ENCODE assay signal across 1 cellular context in genomic region chr5:36690041-36690941, GRCh38.
TF ChIP-seq lines count a peak whose summit lies in the region.

No MANE protein-coding gene starts in this region.

TF ChIP-seq in HEK293, 187 proteins besides CTCF, POLR2A, EP300 and RAD21 (continued from another document and continues in another):
- no peak for TF ChIP-seq ZNF155 (tag by site-specific recombination; IDR thresholded peaks at IDR 0.05)
- no peak for TF ChIP-seq ZNF214 (tag by site-specific recombination; IDR thresholded peaks at IDR 0.05; ENCODE audit: borderline replicate concordance)
- no peak for TF ChIP-seq ZNF776 (tag by site-specific recombination; IDR thresholded peaks at IDR 0.05; ENCODE audit: borderline replicate concordance)
- TF ChIP-seq ZNF529 (tag by site-specific recombination; IDR thresholded peaks at IDR 0.05; ENCODE audit: insufficient replicate concordance): no peak
- TF ChIP-seq ZNF449 (tag by site-specific recombination; IDR thresholded peaks at IDR 0.05): no peak
- TF ChIP-seq, protein P1, sequence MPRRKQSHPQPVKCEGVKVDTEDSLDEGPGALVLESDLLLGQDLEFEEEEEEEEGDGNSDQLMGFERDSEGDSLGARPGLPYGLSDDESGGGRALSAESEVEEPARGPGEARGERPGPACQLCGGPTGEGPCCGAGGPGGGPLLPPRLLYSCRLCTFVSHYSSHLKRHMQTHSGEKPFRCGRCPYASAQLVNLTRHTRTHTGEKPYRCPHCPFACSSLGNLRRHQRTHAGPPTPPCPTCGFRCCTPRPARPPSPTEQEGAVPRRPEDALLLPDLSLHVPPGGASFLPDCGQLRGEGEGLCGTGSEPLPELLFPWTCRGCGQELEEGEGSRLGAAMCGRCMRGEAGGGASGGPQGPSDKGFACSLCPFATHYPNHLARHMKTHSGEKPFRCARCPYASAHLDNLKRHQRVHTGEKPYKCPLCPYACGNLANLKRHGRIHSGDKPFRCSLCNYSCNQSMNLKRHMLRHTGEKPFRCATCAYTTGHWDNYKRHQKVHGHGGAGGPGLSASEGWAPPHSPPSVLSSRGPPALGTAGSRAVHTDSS (tag by site-specific recombination; IDR thresholded peaks at IDR 0.05): no peak
- TF ChIP-seq, protein P2, sequence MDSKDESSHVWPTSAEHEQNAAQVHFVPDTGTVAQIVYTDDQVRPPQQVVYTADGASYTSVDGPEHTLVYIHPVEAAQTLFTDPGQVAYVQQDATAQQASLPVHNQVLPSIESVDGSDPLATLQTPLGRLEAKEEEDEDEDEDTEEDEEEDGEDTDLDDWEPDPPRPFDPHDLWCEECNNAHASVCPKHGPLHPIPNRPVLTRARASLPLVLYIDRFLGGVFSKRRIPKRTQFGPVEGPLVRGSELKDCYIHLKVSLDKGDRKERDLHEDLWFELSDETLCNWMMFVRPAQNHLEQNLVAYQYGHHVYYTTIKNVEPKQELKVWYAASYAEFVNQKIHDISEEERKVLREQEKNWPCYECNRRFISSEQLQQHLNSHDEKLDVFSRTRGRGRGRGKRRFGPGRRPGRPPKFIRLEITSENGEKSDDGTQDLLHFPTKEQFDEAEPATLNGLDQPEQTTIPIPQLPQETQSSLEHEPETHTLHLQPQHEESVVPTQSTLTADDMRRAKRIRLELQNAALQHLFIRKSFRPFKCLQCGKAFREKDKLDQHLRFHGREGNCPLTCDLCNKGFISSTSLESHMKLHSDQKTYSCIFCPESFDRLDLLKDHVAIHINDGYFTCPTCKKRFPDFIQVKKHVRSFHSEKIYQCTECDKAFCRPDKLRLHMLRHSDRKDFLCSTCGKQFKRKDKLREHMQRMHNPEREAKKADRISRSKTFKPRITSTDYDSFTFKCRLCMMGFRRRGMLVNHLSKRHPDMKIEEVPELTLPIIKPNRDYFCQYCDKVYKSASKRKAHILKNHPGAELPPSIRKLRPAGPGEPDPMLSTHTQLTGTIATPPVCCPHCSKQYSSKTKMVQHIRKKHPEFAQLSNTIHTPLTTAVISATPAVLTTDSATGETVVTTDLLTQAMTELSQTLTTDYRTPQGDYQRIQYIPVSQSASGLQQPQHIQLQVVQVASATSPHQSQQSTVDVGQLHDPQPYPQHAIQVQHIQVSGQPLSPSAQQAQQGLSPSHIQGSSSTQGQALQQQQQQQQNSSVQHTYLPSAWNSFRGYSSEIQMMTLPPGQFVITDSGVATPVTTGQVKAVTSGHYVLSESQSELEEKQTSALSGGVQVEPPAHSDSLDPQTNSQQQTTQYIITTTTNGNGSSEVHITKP (tag by site-specific recombination; IDR thresholded peaks at IDR 0.05): peak; percentile 99
- no peak for TF ChIP-seq ELK4 (IDR thresholded peaks at IDR 0.05; ENCODE audit: borderline replicate concordance, low read depth, low read length)
- peak; percentile 50; the same call in 1 of the 2 replicates for TF ChIP-seq ZSCAN16 (tag by site-specific recombination; IDR thresholded peaks at IDR 0.05)
- TF ChIP-seq ZNF549 (tag by site-specific recombination; IDR thresholded peaks at IDR 0.05): no peak
- TF ChIP-seq, protein P3, sequence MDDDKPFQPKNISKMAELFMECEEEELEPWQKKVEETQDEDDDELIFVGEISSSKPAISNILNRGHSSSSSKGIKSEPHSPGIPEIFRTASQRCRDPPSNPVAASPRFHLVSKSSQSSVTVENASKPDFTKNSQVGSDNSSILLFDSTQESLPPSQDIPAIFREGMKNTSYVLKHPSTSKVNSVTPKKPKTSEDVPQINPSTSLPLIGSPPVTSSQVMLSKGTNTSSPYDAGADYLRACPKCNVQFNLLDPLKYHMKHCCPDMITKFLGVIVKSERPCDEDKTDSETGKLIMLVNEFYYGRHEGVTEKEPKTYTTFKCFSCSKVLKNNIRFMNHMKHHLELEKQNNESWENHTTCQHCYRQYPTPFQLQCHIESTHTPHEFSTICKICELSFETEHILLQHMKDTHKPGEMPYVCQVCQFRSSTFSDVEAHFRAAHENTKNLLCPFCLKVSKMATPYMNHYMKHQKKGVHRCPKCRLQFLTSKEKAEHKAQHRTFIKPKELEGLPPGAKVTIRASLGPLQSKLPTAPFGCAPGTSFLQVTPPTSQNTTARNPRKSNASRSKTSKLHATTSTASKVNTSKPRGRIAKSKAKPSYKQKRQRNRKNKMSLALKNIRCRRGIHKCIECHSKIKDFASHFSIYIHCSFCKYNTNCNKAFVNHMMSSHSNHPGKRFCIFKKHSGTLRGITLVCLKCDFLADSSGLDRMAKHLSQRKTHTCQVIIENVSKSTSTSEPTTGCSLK (tag by site-specific recombination; IDR thresholded peaks at IDR 0.05): no peak
- TF ChIP-seq MEIS1 (CRISPR knock-in tag; IDR thresholded peaks at IDR 0.05; ENCODE audit: borderline replicate concordance): no peak
- no peak for TF ChIP-seq OVOL3 (tag by site-specific recombination; IDR thresholded peaks at IDR 0.05)
- no peak for TF ChIP-seq ZNF707 (tag by site-specific recombination; IDR thresholded peaks at IDR 0.05)
- TF ChIP-seq, protein P4, sequence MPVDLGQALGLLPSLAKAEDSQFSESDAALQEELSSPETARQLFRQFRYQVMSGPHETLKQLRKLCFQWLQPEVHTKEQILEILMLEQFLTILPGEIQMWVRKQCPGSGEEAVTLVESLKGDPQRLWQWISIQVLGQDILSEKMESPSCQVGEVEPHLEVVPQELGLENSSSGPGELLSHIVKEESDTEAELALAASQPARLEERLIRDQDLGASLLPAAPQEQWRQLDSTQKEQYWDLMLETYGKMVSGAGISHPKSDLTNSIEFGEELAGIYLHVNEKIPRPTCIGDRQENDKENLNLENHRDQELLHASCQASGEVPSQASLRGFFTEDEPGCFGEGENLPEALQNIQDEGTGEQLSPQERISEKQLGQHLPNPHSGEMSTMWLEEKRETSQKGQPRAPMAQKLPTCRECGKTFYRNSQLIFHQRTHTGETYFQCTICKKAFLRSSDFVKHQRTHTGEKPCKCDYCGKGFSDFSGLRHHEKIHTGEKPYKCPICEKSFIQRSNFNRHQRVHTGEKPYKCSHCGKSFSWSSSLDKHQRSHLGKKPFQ (tag by site-specific recombination; IDR thresholded peaks at IDR 0.05): no peak
- TF ChIP-seq ZNF768 (tag by site-specific recombination; IDR thresholded peaks at IDR 0.05): no peak
- TF ChIP-seq ZNF530 (tag by site-specific recombination; IDR thresholded peaks at IDR 0.05; ENCODE audit: low read depth): no peak
- peak; percentile 80 for TF ChIP-seq GLIS1 (tag by site-specific recombination; IDR thresholded peaks at IDR 0.05)
- peak; percentile 72; the same call in 1 of the 2 replicates for TF ChIP-seq ZSCAN5A (tag by site-specific recombination; IDR thresholded peaks at IDR 0.05)
- TF ChIP-seq ZNF121 (tag by site-specific recombination; IDR thresholded peaks at IDR 0.05): 0 out of 2 replicates have a peak, but pooled peaks have one; percentile 44
- TF ChIP-seq ZNF211 (tag by site-specific recombination; IDR thresholded peaks at IDR 0.05; ENCODE audit: low read depth): no peak
- peak; percentile 94; the same call in 1 of the 2 replicates for TF ChIP-seq ZNF561 (tag by site-specific recombination; IDR thresholded peaks at IDR 0.05; ENCODE audit: borderline replicate concordance)
- TF ChIP-seq GFI1B (tag by site-specific recombination; IDR thresholded peaks at IDR 0.05): no peak
- TF ChIP-seq GLIS2 (tag by site-specific recombination; IDR thresholded peaks at IDR 0.05): peak; percentile 97
- peak; percentile 34; the same call in 1 of the 2 replicates for TF ChIP-seq ZNF558 (tag by site-specific recombination; IDR thresholded peaks at IDR 0.05)
- TF ChIP-seq ZNF792 (tag by site-specific recombination; IDR thresholded peaks at IDR 0.05): peak; percentile 5; the same call in 1 of the 2 replicates
- TF ChIP-seq ZNF239 (tag by site-specific recombination; IDR thresholded peaks at IDR 0.05): no peak
- no peak for TF ChIP-seq ZBTB21 (tag by site-specific recombination; IDR thresholded peaks at IDR 0.05)
- no peak for TF ChIP-seq ZNF521 (tag by site-specific recombination; IDR thresholded peaks at IDR 0.05)
- TF ChIP-seq ZNF2 (tag by site-specific recombination; IDR thresholded peaks at IDR 0.05): peak; percentile 71
- peak; percentile 66; the same call in 1 of the 2 replicates for TF ChIP-seq ZNF394 (tag by site-specific recombination; IDR thresholded peaks at IDR 0.05; ENCODE audit: borderline replicate concordance)
- TF ChIP-seq, protein P5, sequence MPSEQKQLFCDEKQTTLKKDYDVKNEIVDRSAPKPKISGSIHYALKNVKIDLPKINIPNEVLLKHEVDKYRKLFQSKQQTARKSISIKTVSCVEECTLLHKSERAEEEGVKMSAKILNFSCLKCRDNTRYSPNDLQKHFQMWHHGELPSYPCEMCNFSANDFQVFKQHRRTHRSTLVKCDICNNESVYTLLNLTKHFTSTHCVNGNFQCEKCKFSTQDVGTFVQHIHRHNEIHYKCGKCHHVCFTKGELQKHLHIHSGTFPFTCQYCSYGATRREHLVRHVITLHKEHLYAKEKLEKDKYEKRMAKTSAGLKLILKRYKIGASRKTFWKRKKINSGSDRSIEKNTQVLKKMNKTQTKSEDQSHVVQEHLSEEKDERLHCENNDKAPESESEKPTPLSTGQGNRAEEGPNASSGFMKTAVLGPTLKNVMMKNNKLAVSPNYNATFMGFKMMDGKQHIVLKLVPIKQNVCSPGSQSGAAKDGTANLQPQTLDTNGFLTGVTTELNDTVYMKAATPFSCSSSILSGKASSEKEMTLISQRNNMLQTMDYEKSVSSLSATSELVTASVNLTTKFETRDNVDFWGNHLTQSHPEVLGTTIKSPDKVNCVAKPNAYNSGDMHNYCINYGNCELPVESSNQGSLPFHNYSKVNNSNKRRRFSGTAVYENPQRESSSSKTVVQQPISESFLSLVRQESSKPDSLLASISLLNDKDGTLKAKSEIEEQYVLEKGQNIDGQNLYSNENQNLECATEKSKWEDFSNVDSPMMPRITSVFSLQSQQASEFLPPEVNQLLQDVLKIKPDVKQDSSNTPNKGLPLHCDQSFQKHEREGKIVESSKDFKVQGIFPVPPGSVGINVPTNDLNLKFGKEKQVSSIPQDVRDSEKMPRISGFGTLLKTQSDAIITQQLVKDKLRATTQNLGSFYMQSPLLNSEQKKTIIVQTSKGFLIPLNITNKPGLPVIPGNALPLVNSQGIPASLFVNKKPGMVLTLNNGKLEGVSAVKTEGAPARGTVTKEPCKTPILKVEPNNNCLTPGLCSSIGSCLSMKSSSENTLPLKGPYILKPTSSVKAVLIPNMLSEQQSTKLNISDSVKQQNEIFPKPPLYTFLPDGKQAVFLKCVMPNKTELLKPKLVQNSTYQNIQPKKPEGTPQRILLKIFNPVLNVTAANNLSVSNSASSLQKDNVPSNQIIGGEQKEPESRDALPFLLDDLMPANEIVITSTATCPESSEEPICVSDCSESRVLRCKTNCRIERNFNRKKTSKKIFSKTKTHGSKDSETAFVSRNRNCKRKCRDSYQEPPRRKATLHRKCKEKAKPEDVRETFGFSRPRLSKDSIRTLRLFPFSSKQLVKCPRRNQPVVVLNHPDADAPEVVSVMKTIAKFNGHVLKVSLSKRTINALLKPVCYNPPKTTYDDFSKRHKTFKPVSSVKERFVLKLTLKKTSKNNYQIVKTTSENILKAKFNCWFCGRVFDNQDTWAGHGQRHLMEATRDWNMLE (tag by site-specific recombination; conservative IDR thresholded peaks at IDR 0.05; ENCODE audit: low read depth): peak; percentile 83
- TF ChIP-seq KLF7 (tag by site-specific recombination; IDR thresholded peaks at IDR 0.05; ENCODE audit: borderline replicate concordance): no peak
- no peak for TF ChIP-seq ZNF132 (tag by site-specific recombination; IDR thresholded peaks at IDR 0.05; ENCODE audit: borderline replicate concordance)
- no peak for TF ChIP-seq ZNF747 (tag by site-specific recombination; IDR thresholded peaks at IDR 0.05)
- 0 out of 2 replicates have a peak, but pooled peaks have one; percentile 22 for TF ChIP-seq SP3 (tag by site-specific recombination; IDR thresholded peaks at IDR 0.05)
- no peak for TF ChIP-seq ZNF426 (tag by site-specific recombination; IDR thresholded peaks at IDR 0.05)
- TF ChIP-seq HOXA7 (CRISPR knock-in tag; IDR thresholded peaks at IDR 0.05; ENCODE audit: borderline replicate concordance): no peak
- no peak for TF ChIP-seq ZNF571 (tag by site-specific recombination; IDR thresholded peaks at IDR 0.05)
- TF ChIP-seq ZNF830 (tag by site-specific recombination; IDR thresholded peaks at IDR 0.05; ENCODE audit: low read depth): no peak
- TF ChIP-seq ZNF24 (tag by site-specific recombination; IDR thresholded peaks at IDR 0.05): peak; percentile 71; the same call in 1 of the 2 replicates
- no peak for TF ChIP-seq ZNF175 (tag by site-specific recombination; IDR thresholded peaks at IDR 0.05)
- TF ChIP-seq ZNF488 (tag by site-specific recombination; IDR thresholded peaks at IDR 0.05): no peak
- no peak for TF ChIP-seq ZNF670 (tag by site-specific recombination; IDR thresholded peaks at IDR 0.05; ENCODE audit: low read depth)
- no peak; the same call in none of the 2 replicates for TF ChIP-seq ZNF335 (tag by site-specific recombination; conservative IDR thresholded peaks at IDR 0.05)
